23 cellular contexts compared by ENCODE assay signal in the genomic region with DNA sequence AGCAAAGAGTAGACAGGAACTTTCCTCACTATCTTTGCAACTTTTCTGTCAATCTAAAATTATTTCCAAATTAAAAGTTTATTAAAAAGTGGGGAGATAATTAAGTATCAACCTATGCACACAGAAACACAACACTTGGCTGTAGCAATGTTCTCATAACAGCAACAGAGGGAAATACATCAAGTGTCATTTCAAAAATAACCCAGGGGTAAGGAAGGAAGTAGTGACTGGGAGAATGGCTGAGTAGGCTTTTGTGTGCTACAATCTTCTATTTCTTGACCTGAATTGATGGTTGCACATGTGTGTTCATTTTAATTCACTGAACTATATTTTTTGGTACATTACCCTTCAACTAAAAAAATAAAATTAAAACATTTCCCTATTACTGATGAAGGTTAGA.
A peak's percentile ranks its signal among the peaks of the same experiment; 100 is the strongest.
DNase-seq lines count a peak whose midpoint lies in the region; ATAC-seq and TF ChIP-seq lines count a peak whose summit lies in the region.
"Had no signal": no experiment of that assay in that cellular context is flagged by ENCODE, and none has a peak within 500 bp of the region (broad histone marks: within the 10 kb centered on the region; RNA-seq: fewer than 3 reads in every experiment).

No MANE protein-coding gene starts in this region.

- no peak overlapping the region for H3K27ac Mint-ChIP-seq in activated T-helper 2 cell treated with anti-CD3 and anti-CD28 coated beads, Interferon-gamma antibody, Interleukin-2, Interleukin-4, amounts not matched to agents 10 μg/mL and 5 μg/mL and 100 μg/mL, durations not matched to agents 14 hours and 24 hours and 36 hours
- H3K27ac Mint-ChIP-seq: GM23338, H9 had no signal

- no peaks in the 10 kb centered on the region for H3K9me3 ChIP-seq in psoas muscle

- TF ChIP-seq CTCF in psoas muscle (IDR thresholded peaks at IDR 0.05) = no peak

- no peak overlapping the region for H3K4me3 Mint-ChIP-seq in activated T-helper 2 cell treated with anti-CD3 and anti-CD28 coated beads, Interferon-gamma antibody, Interleukin-2, Interleukin-4, amounts not matched to agents 10 μg/mL and 5 μg/mL and 100 μg/mL, durations not matched to agents 14 hours and 24 hours and 36 hours (ENCODE audit: low read depth)
- H3K4me3 Mint-ChIP-seq: CD8-positive, alpha-beta memory T cell; GM23338; H9 had no signal

- no peaks in the 10 kb centered on the region for H3K9me3 Mint-ChIP-seq in activated T-helper 2 cell treated with anti-CD3 and anti-CD28 coated beads, Interferon-gamma antibody, Interleukin-2, Interleukin-4, amounts not matched to agents 10 μg/mL and 5 μg/mL and 100 μg/mL, durations not matched to agents 14 hours and 24 hours and 36 hours
- H3K9me3 Mint-ChIP-seq: CD8-positive, alpha-beta memory T cell; GM23338; H9 had no signal

- H3K27me3 Mint-ChIP-seq in activated T-helper 2 cell treated with anti-CD3 and anti-CD28 coated beads, Interferon-gamma antibody, Interleukin-2, Interleukin-4, amounts not matched to agents 10 μg/mL and 5 μg/mL and 100 μg/mL, durations not matched to agents 14 hours and 24 hours and 36 hours (ENCODE audit: low read depth) = peaks cover 6% of the 10 kb centered on the region

- peak overlapping the region; percentile 42 for H3K27ac ChIP-seq in psoas muscle
- H3K27ac ChIP-seq: C4-2B, PC-9 had no signal

- H3K27me3 ChIP-seq in psoas muscle (ENCODE audit: insufficient read depth in 3 of 3, low read length in 2 of 3) = no peaks in the 10 kb centered on the region

- no peak overlapping the region for H3K4me3 ChIP-seq in psoas muscle
- H3K4me3 ChIP-seq: GM23338, PC-9 had no signal

- no peaks in the 10 kb centered on the region for H3K36me3 Mint-ChIP-seq in activated T-helper 2 cell treated with anti-CD3 and anti-CD28 coated beads, Interferon-gamma antibody, Interleukin-2, Interleukin-4, amounts not matched to agents 10 μg/mL and 5 μg/mL and 100 μg/mL, durations not matched to agents 14 hours and 24 hours and 36 hours (ENCODE audit: low read depth)
- H3K36me3 Mint-ChIP-seq: CD8-positive, alpha-beta memory T cell had no signal

- intact Hi-C loops in psoas muscle (cut with DNase I) = no loop called here
- intact Hi-C loops in activated T-helper 2 cell treated with anti-CD3 and anti-CD28 coated beads, Interferon-gamma antibody, Interleukin-2, Interleukin-4, amounts not matched to agents 10 μg/mL and 5 μg/mL and 100 μg/mL, durations not matched to agents 14 hours and 24 hours and 36 hours (cut with micrococcal nuclease) = no loop called here

- DNase-seq in Ammon's horn (ENCODE audit: low spot score) = peak; percentile 18
- peak; percentile 8 to 12 for DNase-seq in Kasumi-1 (lab: John Stamatoyannopoulos, UW)
- peak; percentile 28 for DNase-seq in dermis blood vessel endothelial cell
- DNase-seq in psoas muscle = no peak
- no peak for DNase-seq in NCI-H446 (lab: John Stamatoyannopoulos, UW)
- no peak for DNase-seq in NCI-H345 (lab: John Stamatoyannopoulos, UW)
- no peak for DNase-seq in activated T-helper 2 cell treated with anti-CD3 and anti-CD28 coated beads, Interferon-gamma antibody, Interleukin-2, Interleukin-4, amounts not matched to agents 10 μg/mL and 5 μg/mL and 100 μg/mL, durations not matched to agents 14 hours and 24 hours and 36 hours (ENCODE audit: low spot score)
- DNase-seq: Calu3; CD8-positive, alpha-beta memory T cell; DMS79 treated with DMSO at 0.1 percent for 48 hours; GF-D8; H9; KBM-7; NCI-H1092; NCI-H1436; NCI-H187 treated with DMSO at 0.1 percent for 48 hours; NCI-H446 treated with DMSO at 0.1 percent for 48 hours; NCI-H526; NCI-H82; PC-9; Right ventricle myocardium superior had no signal

- H3K4me1 Mint-ChIP-seq in activated T-helper 2 cell treated with anti-CD3 and anti-CD28 coated beads, Interferon-gamma antibody, Interleukin-2, Interleukin-4, amounts not matched to agents 10 μg/mL and 5 μg/mL and 100 μg/mL, durations not matched to agents 14 hours and 24 hours and 36 hours (ENCODE audit: low read depth) = no peaks in the 10 kb centered on the region
- H3K4me1 Mint-ChIP-seq: CD8-positive, alpha-beta memory T cell had no signal

- H3K36me3 ChIP-seq in psoas muscle (ENCODE audit: insufficient read depth in 1 of 2, low read depth in 1 of 2) = no peaks in the 10 kb centered on the region

- peak in 2 of 4 donors; percentile 60 to 75 for ATAC-seq in psoas muscle
- ATAC-seq: GM23338 had no signal

- peaks cover 8% of the 10 kb centered on the region for H3K4me1 ChIP-seq in psoas muscle

Comparison
In these comparisons a context has a peak if more than half of its experiments do, and no peak if none do; other contexts are left out.
1. DNase-seq: peak in Ammon's horn (single experiment), Kasumi-1 (2 of 2) and dermis blood vessel endothelial cell (single experiment); none in psoas muscle (0 of 2), NCI-H446 (0 of 2), NCI-H345 (single experiment) and activated T-helper 2 cell treated with anti-CD3 and anti-CD28 coated beads, Interferon-gamma antibody, Interleukin-2, Interleukin-4, amounts not matched to agents 10 μg/mL and 5 μg/mL and 100 μg/mL, durations not matched to agents 14 hours and 24 hours and 36 hours (single experiment).